Comparison of ENCODE assay signal across 22 cellular contexts in the genomic region with DNA sequence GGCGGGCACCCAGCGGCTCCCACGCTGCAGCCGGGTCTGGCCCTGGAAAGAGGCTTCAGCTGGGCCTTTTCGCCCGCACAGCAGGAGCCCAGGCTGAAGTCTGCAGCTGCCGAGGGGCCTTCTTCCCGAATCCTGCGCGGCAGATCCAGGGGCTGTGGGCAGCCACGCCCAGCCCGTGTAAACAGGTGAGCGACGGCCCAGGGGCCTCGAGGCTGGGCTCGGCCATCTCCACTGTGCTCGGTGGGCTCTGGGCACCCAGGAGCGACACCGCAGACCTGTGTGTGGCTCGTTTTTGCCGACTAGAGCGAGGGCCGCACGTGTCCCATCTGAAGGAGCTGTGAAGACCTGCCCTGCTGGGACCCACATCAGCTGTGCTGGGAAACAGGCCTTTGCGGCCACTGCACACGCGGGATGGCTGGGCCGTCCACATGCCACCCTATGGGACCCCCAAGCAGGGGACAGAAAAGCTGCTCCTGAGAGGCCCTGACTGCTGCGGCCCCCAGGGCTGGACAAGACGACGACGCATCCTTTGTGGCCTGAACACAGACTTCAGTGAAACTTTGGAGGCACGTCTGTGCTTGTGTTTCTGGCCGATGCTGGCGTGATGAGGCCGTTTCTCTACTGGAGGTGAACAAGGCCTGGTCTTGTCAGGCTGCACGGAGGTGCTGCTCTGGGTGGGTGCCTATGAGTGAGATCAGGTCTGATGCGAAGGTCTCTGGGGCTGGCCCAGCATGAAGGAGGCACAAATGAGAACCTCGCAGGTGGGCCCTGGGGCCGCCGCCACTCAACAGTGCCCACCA.
"Had no signal": no experiment of that assay in that cellular context is flagged by ENCODE, and none has a peak within 500 bp of the region (broad histone marks: within the 10 kb centered on the region; RNA-seq: fewer than 3 reads in every experiment).

No MANE protein-coding gene starts in this region.

- H3K4me3 ChIP-seq: gastroesophageal sphincter, heart left ventricle, hepatocyte, left lung, ovary, psoas muscle, skin epidermis, suprapubic skin, transverse colon, upper lobe of right lung, uterus had no signal

- H3K4me2 ChIP-seq: hepatocyte had no signal

- H3K4me3 Mint-ChIP-seq: effector memory CD8-positive, alpha-beta T cell; naive thymus-derived CD4-positive, alpha-beta T cell; nephron; stimulated activated naive CD8-positive, alpha-beta T cell treated with anti-CD3 and anti-CD28 coated beads, Interleukin-15, amount 100 ng/mL, for 72 hours had no signal

- H3K9me3 Mint-ChIP-seq: effector memory CD8-positive, alpha-beta T cell; naive thymus-derived CD4-positive, alpha-beta T cell; nephron; stimulated activated naive CD8-positive, alpha-beta T cell treated with anti-CD3 and anti-CD28 coated beads, Interleukin-15, amount 100 ng/mL, for 72 hours had no signal

- ATAC-seq: effector memory CD8-positive, alpha-beta T cell; gastroesophageal sphincter; heart left ventricle; left cardiac atrium; left lung; naive thymus-derived CD4-positive, alpha-beta T cell; right cardiac atrium; upper lobe of right lung had no signal

- H3K4me1 ChIP-seq: psoas muscle had no signal

- FAIRE-seq: endometrium had no signal

- H3K27ac Mint-ChIP-seq: naive thymus-derived CD4-positive, alpha-beta T cell; nephron had no signal

- H3K27me3 Mint-ChIP-seq: effector memory CD8-positive, alpha-beta T cell; naive thymus-derived CD4-positive, alpha-beta T cell; stimulated activated naive CD8-positive, alpha-beta T cell treated with anti-CD3 and anti-CD28 coated beads, Interleukin-15, amount 100 ng/mL, for 72 hours had no signal

- H3K36me3 Mint-ChIP-seq: naive thymus-derived CD4-positive, alpha-beta T cell had no signal

- H3K4me1 Mint-ChIP-seq: nephron had no signal

- DNase-seq: cortex of kidney, heart left ventricle, mesendoderm, midbrain, occipital lobe, psoas muscle, right cardiac atrium, upper lobe of right lung, uterus had no signal

- H3K27me3 ChIP-seq: gastroesophageal sphincter, heart left ventricle, hepatocyte, left lung, ovary, suprapubic skin, transverse colon, upper lobe of right lung, uterus had no signal

- H3K79me2 ChIP-seq: hepatocyte had no signal

- H3K27ac ChIP-seq: gastroesophageal sphincter, heart left ventricle, hepatocyte, left lung, ovary, psoas muscle, skin epidermis, suprapubic skin, transverse colon, upper lobe of right lung, uterus had no signal

- H3K9me3 ChIP-seq: gastroesophageal sphincter, heart left ventricle, left lung, ovary, psoas muscle, suprapubic skin, transverse colon, upper lobe of right lung, uterus had no signal

- H2AFZ ChIP-seq: hepatocyte had no signal

- H3K36me3 ChIP-seq: ovary, uterus had no signal
